In genomic region chr14:33323979-33324378, GRCh38 we compare ENCODE assay signal across 27 cellular contexts.
"Had no signal": no experiment of that assay in that cellular context is flagged by ENCODE, and none has a peak within 500 bp of the region (broad histone marks: within the 10 kb centered on the region; RNA-seq: fewer than 3 reads in every experiment).

No MANE protein-coding gene starts in this region.

- H3K4me3 ChIP-seq: adrenal gland had no signal

- H3K27me3 ChIP-seq: adrenal gland had no signal

- H3K9me3 ChIP-seq: adrenal gland had no signal

- H3K27ac ChIP-seq: adrenal gland had no signal

- DNase-seq: activated CD4-positive, alpha-beta memory T cell treated with anti-CD3 and anti-CD28 coated beads, Interleukin-2, amount 10 ng/mL, durations not matched to agents 7 days and 5 days; activated CD4-positive, alpha-beta T cell treated with anti-CD3 and anti-CD28 coated beads for 36 hours; activated CD4-positive, alpha-beta T cell treated with anti-CD3 and anti-CD28 coated beads, Interleukin-2, amount 50 U/mL, for 1 hour; activated naive CD4-positive, alpha-beta T cell treated with anti-CD3 and anti-CD28 coated beads, Interleukin-2, amount 50 U/mL, for 16 hours; activated naive CD8-positive, alpha-beta T cell treated with anti-CD3 and anti-CD28 coated beads, Interleukin-2, amount 10 ng/mL, durations not matched to agents 7 days and 5 days; activated T-cell treated with anti-CD3 and anti-CD28 coated beads for 4 hours; activated T-cell treated with anti-CD3 and anti-CD28 coated beads, Interleukin-2, amount 50 U/mL, for 48 hours; adrenal gland; anterior cingulate cortex; central memory CD4-positive, alpha-beta T cell; Kasumi-1; KBM-7; NCI-H1048; NCI-H1694; NCI-H2029; NCI-H345; NCI-H510A; NCI-H526 treated with DMSO at 0.1 percent for 48 hours; NK-92 treated with Interleukin-12 subunit alpha and Interleukin-12 subunit beta, amount 100 ng/mL, for 24 hours; OCI-M1; RPMI8226; T-cell; T-helper 2 cell; T1000 had no signal

- H3K36me3 ChIP-seq: adrenal gland had no signal

- H3K4me1 ChIP-seq: adrenal gland had no signal

- ATAC-seq: activated CD4-positive, alpha-beta T cell treated with anti-CD3 and anti-CD28 coated beads for 36 hours; activated T-helper 17 cell treated with anti-CD3 and anti-CD28 coated beads, Interleukin-2, amount 50 U/mL, for 72 hours; Panc1; Right ventricle myocardium inferior; T-cell had no signal
